Comparison of ENCODE assay signal across 12 cellular contexts in genomic region chr1:203281851-203282661, GRCh38. TPM values are rescaled to one million over a fixed set of nuclear protein-coding genes. Genes with fewer than 3 reads are reported as not detected.
DNase-seq lines count a peak whose midpoint lies in the region; ATAC-seq and TF ChIP-seq lines count a peak whose summit lies in the region.
"Had no signal": no experiment of that assay in that cellular context is flagged by ENCODE, and none has a peak within 500 bp of the region (broad histone marks: within the 10 kb centered on the region; RNA-seq: fewer than 3 reads in every experiment).

No MANE protein-coding gene starts in this region.

- no peak for TF ChIP-seq POLR2A in upper lobe of left lung (IDR thresholded peaks at IDR 0.05)

- no peaks in the 10 kb centered on the region for H3K27me3 Mint-ChIP-seq in activated naive CD8-positive, alpha-beta T cell treated with anti-CD3 and anti-CD28 coated beads for 36 hours
- peaks cover 6 to 10% (median 7%) of the 10 kb centered on the region in 3 donors for H3K27me3 Mint-ChIP-seq in immature natural killer cell (ENCODE audit: low read depth in 3 of 3)

- H3K36me3 Mint-ChIP-seq in activated naive CD8-positive, alpha-beta T cell treated with anti-CD3 and anti-CD28 coated beads for 36 hours, result no peaks in the 10 kb centered on the region
- no peaks in the 10 kb centered on the region for H3K36me3 Mint-ChIP-seq in immature natural killer cell

- H3K9me3 ChIP-seq in lower lobe of right lung (no peaks in the 10 kb centered on the region), skeletal muscle tissue (ENCODE audit: control insufficient read depth in 3 of 3, low read length in 3 of 3) (no peaks in the 10 kb centered on the region), upper lobe of left lung (no peaks in the 10 kb centered on the region)

- H3K4me1 Mint-ChIP-seq in activated naive CD8-positive, alpha-beta T cell treated with anti-CD3 and anti-CD28 coated beads for 36 hours, result peaks cover 52% of the 10 kb centered on the region
- peaks cover 36 to 39% of the 10 kb centered on the region in 2 donors for H3K4me1 Mint-ChIP-seq in immature natural killer cell

- intact Hi-C loops in lower lobe of right lung (cut with DNase I), result no loop called here

- no peaks in the 10 kb centered on the region for H3K27me3 ChIP-seq in lower lobe of right lung (ENCODE audit: low read depth)
- H3K27me3 ChIP-seq in skeletal muscle tissue (ENCODE audit: control insufficient read depth in 3 of 3, insufficient read depth in 3 of 3, low read length in 3 of 3), result no peaks in the 10 kb centered on the region
- no peaks in the 10 kb centered on the region for H3K27me3 ChIP-seq in upper lobe of left lung

- H3K36me3 ChIP-seq in lower lobe of right lung (no peaks in the 10 kb centered on the region), skeletal muscle tissue (ENCODE audit: control insufficient read depth in 3 of 3, insufficient read depth in 3 of 3, low read length in 3 of 3) (no peaks in the 10 kb centered on the region), upper lobe of left lung (no peaks in the 10 kb centered on the region)

- 67 to 77% methylated on average over 9 to 10 of the region's 10 CpGs for WGBS in upper lobe of left lung, 2 donors

- H3K4me1 ChIP-seq in lower lobe of right lung (peaks cover 54% of the 10 kb centered on the region), skeletal muscle tissue (ENCODE audit: control insufficient read depth in 3 of 3, insufficient read depth in 3 of 3, low read length in 3 of 3) (peaks cover 82 to 91% (median 90%) of the 10 kb centered on the region in 3 donors), upper lobe of left lung (peaks cover 28 to 44% (median 35%) of the 10 kb centered on the region in 4 donors)

- no peak overlapping the region for H3K4me3 ChIP-seq in lower lobe of right lung
- H3K4me3 ChIP-seq in skeletal muscle tissue (ENCODE audit: low read length in 3 of 3), result peak overlapping the region in 2 of 3 donors; percentile 22 to 49
- no peak overlapping the region for H3K4me3 ChIP-seq in upper lobe of left lung

- peak overlapping the region; percentile 31 for H3K27ac ChIP-seq in lower lobe of right lung
- H3K27ac ChIP-seq in skeletal muscle tissue (ENCODE audit: low read depth, low read length), result peak overlapping the region; percentile 98
- peak overlapping the region in 1 of 4 donors; percentile 46 for H3K27ac ChIP-seq in upper lobe of left lung
- H3K27ac ChIP-seq: 22Rv1 had no signal

- no peak overlapping the region for H3K4me3 Mint-ChIP-seq in activated naive CD8-positive, alpha-beta T cell treated with anti-CD3 and anti-CD28 coated beads for 36 hours
- H3K4me3 Mint-ChIP-seq in immature natural killer cell, result no peak overlapping the region

- H3K9me3 Mint-ChIP-seq in activated naive CD8-positive, alpha-beta T cell treated with anti-CD3 and anti-CD28 coated beads for 36 hours, result no peaks in the 10 kb centered on the region
- H3K9me3 Mint-ChIP-seq in immature natural killer cell, result no peaks in the 10 kb centered on the region

- H3K9ac ChIP-seq in skeletal muscle tissue (ENCODE audit: low read depth in 1 of 3, low read length in 3 of 3), result peak overlapping the region; percentile 76 to 85 (median 76)

- no peak for ATAC-seq in lower lobe of right lung
- ATAC-seq in upper lobe of left lung (ENCODE audit: low FRiP score in 2 of 2), result no peak

- TF ChIP-seq CTCF in lower lobe of right lung (IDR thresholded peaks at IDR 0.05), result no peak
- no peak for TF ChIP-seq CTCF in upper lobe of left lung (IDR thresholded peaks at IDR 0.05)

- DNase-seq in DMS53 (lab: John Stamatoyannopoulos, UW), result peak; percentile 42
- DNase-seq in DMS53 treated with DMSO at 0.1 percent for 48 hours (lab: John Stamatoyannopoulos, UW; ENCODE audit: unreplicated experiment), result no peak
- no peak for DNase-seq in activated naive CD8-positive, alpha-beta T cell treated with anti-CD3 and anti-CD28 coated beads for 36 hours
- DNase-seq in lower lobe of right lung, result no peak
- DNase-seq in immature natural killer cell, result no peak
- DNase-seq in upper lobe of left lung, result no peak
- no peak for DNase-seq in activated CD4-positive, CD25-positive, alpha-beta regulatory T cell (lab: John Stamatoyannopoulos, UW)
- DNase-seq: activated T-cell treated with anti-CD3 and anti-CD28 coated beads, Interleukin-2, amount 50 U/mL, for 48 hours; DMS153; stimulated activated CD4-positive, alpha-beta T cell treated with anti-CD3 and anti-CD28 coated beads, Interleukin-4, amount 100 ng/mL, for 24 hours had no signal

- no peak for TF ChIP-seq EP300 in upper lobe of left lung (IDR thresholded peaks at IDR 0.05)

- H3K27ac Mint-ChIP-seq in activated naive CD8-positive, alpha-beta T cell treated with anti-CD3 and anti-CD28 coated beads for 36 hours, result peak overlapping the region; percentile 57
- peak overlapping the region in 2 of 6 donors; percentile 60 to 71 for H3K27ac Mint-ChIP-seq in immature natural killer cell

RNA-seq across cellular contexts. Expression of gene BTG2, which starts 23.3 kb away (rescaled TPM):
- 10 to 100 TPM; 74.7 to 81.2 TPM for total RNA-seq in activated naive CD8-positive, alpha-beta T cell treated with anti-CD3 and anti-CD28 coated beads for 36 hours
- total RNA-seq in lower lobe of right lung (96.7 TPM), skeletal muscle tissue (32.4 TPM), upper lobe of left lung (100 to 1,000 TPM in 3 of 6 donors, 10 to 100 TPM in 3; 59.1 to 178 (median 104) TPM)
- 100 to 1,000 TPM; 112 to 147 (median 127) TPM for polyA plus RNA-seq in immature natural killer cell

RNA-seq across cellular contexts. Expression of gene CHIT1, which starts 52.6 kb away (rescaled TPM):
- under 1 TPM; 0.21 to 0.56 TPM for total RNA-seq in activated naive CD8-positive, alpha-beta T cell treated with anti-CD3 and anti-CD28 coated beads for 36 hours
- 225 TPM for total RNA-seq in lower lobe of right lung
- under 0.01 TPM for total RNA-seq in skeletal muscle tissue
- polyA plus RNA-seq in immature natural killer cell, result not detected
- total RNA-seq in upper lobe of left lung, result 10 to 100 TPM in 2 of 6 donors, 1 to 10 TPM in 4; 2.0 to 97.4 (median 3.7) TPM

Comparison
In these comparisons a context has a peak if more than half of its experiments do, and no peak if none do; other contexts are left out.
1. H3K4me3 ChIP-seq: peak in skeletal muscle tissue (2 of 3); none in lower lobe of right lung (single experiment) and upper lobe of left lung (0 of 4).